Comparison of ENCODE assay signal across 2 cellular contexts in the genomic region with DNA sequence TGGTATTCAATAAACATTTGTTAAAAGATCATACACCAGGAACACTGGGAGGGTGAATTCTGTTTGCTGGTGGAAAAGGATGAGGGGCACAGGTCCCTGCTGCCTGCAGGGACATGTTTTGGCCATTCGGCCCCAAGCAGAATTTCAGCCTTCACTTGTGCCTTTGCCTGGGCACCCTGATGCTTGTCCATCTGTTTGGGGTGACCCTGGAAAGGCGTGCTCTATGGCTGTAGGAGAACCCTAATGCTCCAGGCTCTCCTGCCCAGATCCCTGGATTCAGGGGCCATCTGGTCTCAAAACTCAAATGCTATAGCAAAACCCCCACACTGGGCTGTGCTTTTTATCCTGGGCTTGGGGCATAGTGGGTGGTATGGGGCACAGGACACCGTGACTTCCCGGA.
TF ChIP-seq lines count a peak whose summit lies in the region.

No MANE protein-coding gene starts in this region.

TF ChIP-seq in SK-N-SH, 30 proteins besides CTCF, POLR2A, EP300 and RAD21 (continued from another document):
- TF ChIP-seq FOXJ3 (CRISPR knock-in tag; IDR thresholded peaks at IDR 0.05) (no peak), SIN3A (IDR thresholded peaks at IDR 0.05; ENCODE audit: borderline replicate concordance, low read depth, low read length) (no peak), MEF2A (IDR thresholded peaks at IDR 0.05; ENCODE audit: borderline replicate concordance, low read depth) (no peak), TCF12 (IDR thresholded peaks at IDR 0.05) (no peak), NFIC (IDR thresholded peaks at IDR 0.05; ENCODE audit: borderline replicate concordance) (no peak), CHD2 (IDR thresholded peaks at IDR 0.05; ENCODE audit: low read length, partially characterized antibody) (no peak), JUND (IDR thresholded peaks at IDR 0.05) (no peak), RXRA (IDR thresholded peaks at IDR 0.05; ENCODE audit: borderline replicate concordance, low read depth) (no peak), RCOR1 (IDR thresholded peaks at IDR 0.05; ENCODE audit: low read length) (no peak), FOSL2 (IDR thresholded peaks at IDR 0.05; ENCODE audit: borderline replicate concordance, low read depth) (no peak), EZH2phosphoT487 (IDR thresholded peaks at IDR 0.05; ENCODE audit: borderline replicate concordance, low read depth) (no peak), RFX5 (IDR thresholded peaks at IDR 0.05; ENCODE audit: low read length) (no peak)
- TF ChIP-seq, protein P1, sequence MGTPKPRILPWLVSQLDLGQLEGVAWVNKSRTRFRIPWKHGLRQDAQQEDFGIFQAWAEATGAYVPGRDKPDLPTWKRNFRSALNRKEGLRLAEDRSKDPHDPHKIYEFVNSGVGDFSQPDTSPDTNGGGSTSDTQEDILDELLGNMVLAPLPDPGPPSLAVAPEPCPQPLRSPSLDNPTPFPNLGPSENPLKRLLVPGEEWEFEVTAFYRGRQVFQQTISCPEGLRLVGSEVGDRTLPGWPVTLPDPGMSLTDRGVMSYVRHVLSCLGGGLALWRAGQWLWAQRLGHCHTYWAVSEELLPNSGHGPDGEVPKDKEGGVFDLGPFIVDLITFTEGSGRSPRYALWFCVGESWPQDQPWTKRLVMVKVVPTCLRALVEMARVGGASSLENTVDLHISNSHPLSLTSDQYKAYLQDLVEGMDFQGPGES (IDR thresholded peaks at IDR 0.05; ENCODE audit: low read depth, low read length), result no peak
- TF ChIP-seq, protein P2, sequence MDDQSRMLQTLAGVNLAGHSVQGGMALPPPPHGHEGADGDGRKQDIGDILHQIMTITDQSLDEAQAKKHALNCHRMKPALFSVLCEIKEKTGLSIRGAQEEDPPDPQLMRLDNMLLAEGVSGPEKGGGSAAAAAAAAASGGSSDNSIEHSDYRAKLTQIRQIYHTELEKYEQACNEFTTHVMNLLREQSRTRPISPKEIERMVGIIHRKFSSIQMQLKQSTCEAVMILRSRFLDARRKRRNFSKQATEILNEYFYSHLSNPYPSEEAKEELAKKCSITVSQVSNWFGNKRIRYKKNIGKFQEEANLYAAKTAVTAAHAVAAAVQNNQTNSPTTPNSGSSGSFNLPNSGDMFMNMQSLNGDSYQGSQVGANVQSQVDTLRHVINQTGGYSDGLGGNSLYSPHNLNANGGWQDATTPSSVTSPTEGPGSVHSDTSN (IDR thresholded peaks at IDR 0.05), result no peak
- TF ChIP-seq, protein P3, sequence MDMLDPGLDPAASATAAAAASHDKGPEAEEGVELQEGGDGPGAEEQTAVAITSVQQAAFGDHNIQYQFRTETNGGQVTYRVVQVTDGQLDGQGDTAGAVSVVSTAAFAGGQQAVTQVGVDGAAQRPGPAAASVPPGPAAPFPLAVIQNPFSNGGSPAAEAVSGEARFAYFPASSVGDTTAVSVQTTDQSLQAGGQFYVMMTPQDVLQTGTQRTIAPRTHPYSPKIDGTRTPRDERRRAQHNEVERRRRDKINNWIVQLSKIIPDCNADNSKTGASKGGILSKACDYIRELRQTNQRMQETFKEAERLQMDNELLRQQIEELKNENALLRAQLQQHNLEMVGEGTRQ (IDR thresholded peaks at IDR 0.05; ENCODE audit: borderline replicate concordance, low read depth, low read length), result no peak

TF ChIP-seq in SK-N-SH treated with all-trans-retinoic acid at 6 μM for 48 hours, 23 proteins besides CTCF, POLR2A, EP300 and RAD21 (continued from another document):
- TF ChIP-seq, protein P4, sequence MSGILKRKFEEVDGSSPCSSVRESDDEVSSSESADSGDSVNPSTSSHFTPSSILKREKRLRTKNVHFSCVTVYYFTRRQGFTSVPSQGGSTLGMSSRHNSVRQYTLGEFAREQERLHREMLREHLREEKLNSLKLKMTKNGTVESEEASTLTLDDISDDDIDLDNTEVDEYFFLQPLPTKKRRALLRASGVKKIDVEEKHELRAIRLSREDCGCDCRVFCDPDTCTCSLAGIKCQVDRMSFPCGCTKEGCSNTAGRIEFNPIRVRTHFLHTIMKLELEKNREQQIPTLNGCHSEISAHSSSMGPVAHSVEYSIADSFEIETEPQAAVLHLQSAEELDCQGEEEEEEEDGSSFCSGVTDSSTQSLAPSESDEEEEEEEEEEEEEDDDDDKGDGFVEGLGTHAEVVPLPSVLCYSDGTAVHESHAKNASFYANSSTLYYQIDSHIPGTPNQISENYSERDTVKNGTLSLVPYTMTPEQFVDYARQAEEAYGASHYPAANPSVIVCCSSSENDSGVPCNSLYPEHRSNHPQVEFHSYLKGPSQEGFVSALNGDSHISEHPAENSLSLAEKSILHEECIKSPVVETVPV (CRISPR knock-in tag; IDR thresholded peaks at IDR 0.05), result no peak
- TF ChIP-seq, protein P5, sequence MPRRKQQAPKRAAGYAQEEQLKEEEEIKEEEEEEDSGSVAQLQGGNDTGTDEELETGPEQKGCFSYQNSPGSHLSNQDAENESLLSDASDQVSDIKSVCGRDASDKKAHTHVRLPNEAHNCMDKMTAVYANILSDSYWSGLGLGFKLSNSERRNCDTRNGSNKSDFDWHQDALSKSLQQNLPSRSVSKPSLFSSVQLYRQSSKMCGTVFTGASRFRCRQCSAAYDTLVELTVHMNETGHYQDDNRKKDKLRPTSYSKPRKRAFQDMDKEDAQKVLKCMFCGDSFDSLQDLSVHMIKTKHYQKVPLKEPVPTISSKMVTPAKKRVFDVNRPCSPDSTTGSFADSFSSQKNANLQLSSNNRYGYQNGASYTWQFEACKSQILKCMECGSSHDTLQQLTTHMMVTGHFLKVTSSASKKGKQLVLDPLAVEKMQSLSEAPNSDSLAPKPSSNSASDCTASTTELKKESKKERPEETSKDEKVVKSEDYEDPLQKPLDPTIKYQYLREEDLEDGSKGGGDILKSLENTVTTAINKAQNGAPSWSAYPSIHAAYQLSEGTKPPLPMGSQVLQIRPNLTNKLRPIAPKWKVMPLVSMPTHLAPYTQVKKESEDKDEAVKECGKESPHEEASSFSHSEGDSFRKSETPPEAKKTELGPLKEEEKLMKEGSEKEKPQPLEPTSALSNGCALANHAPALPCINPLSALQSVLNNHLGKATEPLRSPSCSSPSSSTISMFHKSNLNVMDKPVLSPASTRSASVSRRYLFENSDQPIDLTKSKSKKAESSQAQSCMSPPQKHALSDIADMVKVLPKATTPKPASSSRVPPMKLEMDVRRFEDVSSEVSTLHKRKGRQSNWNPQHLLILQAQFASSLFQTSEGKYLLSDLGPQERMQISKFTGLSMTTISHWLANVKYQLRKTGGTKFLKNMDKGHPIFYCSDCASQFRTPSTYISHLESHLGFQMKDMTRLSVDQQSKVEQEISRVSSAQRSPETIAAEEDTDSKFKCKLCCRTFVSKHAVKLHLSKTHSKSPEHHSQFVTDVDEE (CRISPR knock-in tag; IDR thresholded peaks at IDR 0.05), result no peak
- TF ChIP-seq, protein P6, sequence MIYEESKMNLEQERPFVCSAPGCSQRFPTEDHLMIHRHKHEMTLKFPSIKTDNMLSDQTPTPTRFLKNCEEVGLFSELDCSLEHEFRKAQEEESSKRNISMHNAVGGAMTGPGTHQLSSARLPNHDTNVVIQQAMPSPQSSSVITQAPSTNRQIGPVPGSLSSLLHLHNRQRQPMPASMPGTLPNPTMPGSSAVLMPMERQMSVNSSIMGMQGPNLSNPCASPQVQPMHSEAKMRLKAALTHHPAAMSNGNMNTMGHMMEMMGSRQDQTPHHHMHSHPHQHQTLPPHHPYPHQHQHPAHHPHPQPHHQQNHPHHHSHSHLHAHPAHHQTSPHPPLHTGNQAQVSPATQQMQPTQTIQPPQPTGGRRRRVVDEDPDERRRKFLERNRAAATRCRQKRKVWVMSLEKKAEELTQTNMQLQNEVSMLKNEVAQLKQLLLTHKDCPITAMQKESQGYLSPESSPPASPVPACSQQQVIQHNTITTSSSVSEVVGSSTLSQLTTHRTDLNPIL (CRISPR knock-in tag; IDR thresholded peaks at IDR 0.05; ENCODE audit: low read depth), result no peak
- TF ChIP-seq ZC3H10 (CRISPR knock-in tag; IDR thresholded peaks at IDR 0.05), result no peak
- TF ChIP-seq ARNTL (CRISPR knock-in tag; IDR thresholded peaks at IDR 0.05; ENCODE audit: borderline replicate concordance, low read depth), result no peak
- TF ChIP-seq, protein P7, sequence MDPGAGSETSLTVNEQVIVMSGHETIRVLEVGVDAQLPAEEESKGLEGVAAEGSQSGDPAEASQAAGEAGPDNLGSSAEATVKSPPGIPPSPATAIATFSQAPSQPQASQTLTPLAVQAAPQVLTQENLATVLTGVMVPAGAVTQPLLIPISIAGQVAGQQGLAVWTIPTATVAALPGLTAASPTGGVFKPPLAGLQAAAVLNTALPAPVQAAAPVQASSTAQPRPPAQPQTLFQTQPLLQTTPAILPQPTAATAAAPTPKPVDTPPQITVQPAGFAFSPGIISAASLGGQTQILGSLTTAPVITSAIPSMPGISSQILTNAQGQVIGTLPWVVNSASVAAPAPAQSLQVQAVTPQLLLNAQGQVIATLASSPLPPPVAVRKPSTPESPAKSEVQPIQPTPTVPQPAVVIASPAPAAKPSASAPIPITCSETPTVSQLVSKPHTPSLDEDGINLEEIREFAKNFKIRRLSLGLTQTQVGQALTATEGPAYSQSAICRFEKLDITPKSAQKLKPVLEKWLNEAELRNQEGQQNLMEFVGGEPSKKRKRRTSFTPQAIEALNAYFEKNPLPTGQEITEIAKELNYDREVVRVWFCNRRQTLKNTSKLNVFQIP (CRISPR knock-in tag; IDR thresholded peaks at IDR 0.05; ENCODE audit: borderline replicate concordance, low read depth), result no peak
- TF ChIP-seq ESRRG (CRISPR knock-in tag; IDR thresholded peaks at IDR 0.05), result no peak
- no peak for TF ChIP-seq ZNF565 (CRISPR knock-in tag; conservative IDR thresholded peaks at IDR 0.05; ENCODE audit: low read depth)
- TF ChIP-seq RARB (CRISPR knock-in tag; IDR thresholded peaks at IDR 0.05), result no peak
TF ChIP-seq in SK-N-SH treated with all-trans-retinoic acid at 6 μM for 48 hours: peak in this region for 0.
